8 cellular contexts compared by ENCODE assay signal in genomic region chr2:102187191-102188150, GRCh38. TPM values are rescaled to one million over a fixed set of nuclear protein-coding genes. Genes with fewer than 3 reads are reported as not detected.
DNase-seq lines count a peak whose midpoint lies in the region; ATAC-seq and TF ChIP-seq lines count a peak whose summit lies in the region.

No MANE protein-coding gene starts in this region.

- TF ChIP-seq CTCF in Calu3 (IDR thresholded peaks at IDR 0.05; ENCODE audit: unreplicated experiment) = no peak

- H3K27ac ChIP-seq in duodenal mucosa (ENCODE audit: low read depth, low read length) = peak overlapping the region; percentile 39

- H3K27ac Mint-ChIP-seq in Calu3 (ENCODE audit: unreplicated experiment) (no peak overlapping the region), memory B cell (no peak overlapping the region)

- H3K27me3 Mint-ChIP-seq in Calu3 (ENCODE audit: unreplicated experiment) (no peaks in the 10 kb centered on the region), memory B cell (peaks cover 14% of the 10 kb centered on the region)

- H3K4me3 ChIP-seq in duodenal mucosa (ENCODE audit: low read depth in 1 of 2, low read length in 2 of 2) (peak overlapping the region; percentile 57 to 65), HAP-1 (no peak overlapping the region)

- H3K9ac ChIP-seq in duodenal mucosa (ENCODE audit: low read depth in 1 of 2, low read length in 2 of 2) = peak overlapping the region; percentile 25 to 30

- H3K9me3 ChIP-seq in duodenal mucosa (ENCODE audit: control insufficient read depth in 1 of 2, low read length in 2 of 2) (no peaks in the 10 kb centered on the region), HAP-1 (no peaks in the 10 kb centered on the region)

- in situ Hi-C loops in HAP-1 (cut with MboI; ENCODE audit: low sequenced_read_pairs) = no loop called here

- H3K36me3 ChIP-seq in duodenal mucosa (ENCODE audit: control insufficient read depth in 1 of 2, insufficient read depth in 2 of 2, low read length in 2 of 2) (no peaks in the 10 kb centered on the region), HAP-1 (replicated peaks) (no peaks in the 10 kb centered on the region)

- H3K4me3 Mint-ChIP-seq in Calu3 (ENCODE audit: low read depth, unreplicated experiment) (peak overlapping the region; percentile 49), memory B cell (peak overlapping the region; percentile 66)

- peak; percentile 32 for ATAC-seq in memory B cell (ENCODE audit: low read depth)

- intact Hi-C loops in Calu3 (cut with micrococcal nuclease; ENCODE audit: unreplicated experiment) = no loop called here

- CTCF ChIA-PET in Calu3 (lab: Charles Lee) = interaction anchor here (1.3 kb wide), 2 partner anchors 21 to 53 kb away, joined by 3 to 4 read pairs; no protein-coding TSS in a partner anchor

- BruUV-seq in Calu3 (replicated peaks; lab: Mats Ljungman, UMichigan) = no TSS peak

- peaks cover 0 to 5% of the 10 kb centered on the region in 2 donors for H3K4me1 ChIP-seq in duodenal mucosa (ENCODE audit: control insufficient read depth in 1 of 2, insufficient read depth in 2 of 2, low read length in 2 of 2)
- H3K4me1 ChIP-seq in HAP-1 = no peaks in the 10 kb centered on the region

- H3K36me3 Mint-ChIP-seq in Calu3 (ENCODE audit: insufficient read depth, unreplicated experiment) (peaks cover 9% of the 10 kb centered on the region), memory B cell (no peaks in the 10 kb centered on the region)

- H3K9me3 Mint-ChIP-seq in Calu3 (ENCODE audit: low read depth, unreplicated experiment) = no peaks in the 10 kb centered on the region
- H3K9me3 Mint-ChIP-seq in memory B cell = no peaks in the 10 kb centered on the region

- peaks cover 12% of the 10 kb centered on the region for H3K4me1 Mint-ChIP-seq in Calu3 (ENCODE audit: low read depth, unreplicated experiment)
- no peaks in the 10 kb centered on the region for H3K4me1 Mint-ChIP-seq in memory B cell

- H3K27me3 ChIP-seq in duodenal mucosa (ENCODE audit: control insufficient read depth in 1 of 2, insufficient read depth in 2 of 2, low read length in 2 of 2) = peaks cover 4 to 9% of the 10 kb centered on the region in 2 donors
- H3K27me3 ChIP-seq in HAP-1 (ENCODE audit: low read depth) = no peaks in the 10 kb centered on the region

- DNase-seq in Calu3 (no peak), memory B cell (ENCODE audit: low spot score in 2 of 2) (peak in 1 of 2 donors; percentile 2), HAP-1 (ENCODE audit: low spot score in 2 of 2) (no peak), HuH-7.5 (ENCODE audit: low spot score) (no peak), dermis blood vessel endothelial cell (no peak)
- DNase-seq in activated CD4-positive, alpha-beta T cell treated with anti-CD3 and anti-CD28 coated beads for 4 hours = peak; percentile 59 to 69
- DNase-seq in stimulated activated CD4-positive, alpha-beta T cell treated with anti-CD3 and anti-CD28 coated beads, Interleukin-4, amount 100 ng/mL, for 4 hours = peak; percentile 59 to 68

RNA-seq across cellular contexts. Expression of gene IL1RL2, which starts 0.6 kb away (rescaled TPM):
- total RNA-seq in Calu3 (2022) (0.68 and 0.73 TPM in 2 replicates), dermis blood vessel endothelial cell (0.09 and 0.34 TPM in 2 replicates)

RNA-seq across cellular contexts. Expression of gene IL1R1, which starts 44.9 kb away (rescaled TPM):
- total RNA-seq in Calu3 (2022) (6.2 and 8.7 TPM in 2 replicates), dermis blood vessel endothelial cell (24.2 and 24.7 TPM in 2 replicates)

Comparison
In these comparisons a context has a peak if more than half of its experiments do, and no peak if none do; other contexts are left out.
1. DNase-seq: peak in activated CD4-positive, alpha-beta T cell treated with anti-CD3 and anti-CD28 coated beads for 4 hours (2 of 2) and stimulated activated CD4-positive, alpha-beta T cell treated with anti-CD3 and anti-CD28 coated beads, Interleukin-4, amount 100 ng/mL, for 4 hours (2 of 2); none in Calu3 (single experiment), HAP-1 (0 of 2), HuH-7.5 (single experiment) and dermis blood vessel endothelial cell (single experiment).